Comparison of ENCODE assay signal across 2 cellular contexts in genomic region chr2:99337931-99338580, GRCh38.
TF ChIP-seq lines count a peak whose summit lies in the region.

No MANE protein-coding gene starts in this region.

TF ChIP-seq in A549, 52 proteins besides CTCF, POLR2A, EP300 and RAD21:
- TF ChIP-seq MYC (IDR thresholded peaks at IDR 0.05; ENCODE audit: borderline replicate concordance, low read length) = no peak
- no peak for TF ChIP-seq ESRRA (IDR thresholded peaks at IDR 0.05; ENCODE audit: borderline replicate concordance, low read length)
- TF ChIP-seq CBX2 (IDR thresholded peaks at IDR 0.05; ENCODE audit: borderline replicate concordance, low read depth) = no peak
- TF ChIP-seq EHMT2 (IDR thresholded peaks at IDR 0.05; ENCODE audit: low read depth) = no peak
- no peak for TF ChIP-seq JUNB (IDR thresholded peaks at IDR 0.05)
TF ChIP-seq in A549: peak in this region for 0.

TF ChIP-seq in K562, 482 proteins besides CTCF, POLR2A, EP300 and RAD21:
- TF ChIP-seq ZNF561 (CRISPR knock-in tag; conservative IDR thresholded peaks at IDR 0.05) (no peak), PRDM10 (IDR thresholded peaks at IDR 0.05; ENCODE audit: partially characterized antibody) (peak; percentile 49), CBX2 (IDR thresholded peaks at IDR 0.05; ENCODE audit: insufficient read depth, low read length, poor library complexity, severe bottlenecking) (no peak), KHSRP (IDR thresholded peaks at IDR 0.05) (no peak), NCOR1 (IDR thresholded peaks at IDR 0.05) (0 out of 2 replicates have a peak, but pooled peaks have one; percentile 10), TAF9B (IDR thresholded peaks at IDR 0.05; ENCODE audit: partially characterized antibody) (peak; percentile 33), BDP1 (IDR thresholded peaks at IDR 0.05; ENCODE audit: insufficient read depth, insufficient read length) (no peak), ZNF239 (CRISPR knock-in tag; IDR thresholded peaks at IDR 0.05) (no peak), SRSF1 (IDR thresholded peaks at IDR 0.05; ENCODE audit: low read depth, low read length) (no peak), ETV1 (tag; conservative IDR thresholded peaks at IDR 0.05; ENCODE audit: low read depth) (0 out of 2 replicates have a peak, but pooled peaks have one; percentile 13), EGR1 (conservative IDR thresholded peaks at IDR 0.05) (no peak), DPF2 (IDR thresholded peaks at IDR 0.05) (0 out of 2 replicates have a peak, but pooled peaks have one; percentile 20), HMBOX1 (IDR thresholded peaks at IDR 0.05) (0 out of 2 replicates have a peak, but pooled peaks have one; percentile 39)
- TF ChIP-seq, protein P1, sequence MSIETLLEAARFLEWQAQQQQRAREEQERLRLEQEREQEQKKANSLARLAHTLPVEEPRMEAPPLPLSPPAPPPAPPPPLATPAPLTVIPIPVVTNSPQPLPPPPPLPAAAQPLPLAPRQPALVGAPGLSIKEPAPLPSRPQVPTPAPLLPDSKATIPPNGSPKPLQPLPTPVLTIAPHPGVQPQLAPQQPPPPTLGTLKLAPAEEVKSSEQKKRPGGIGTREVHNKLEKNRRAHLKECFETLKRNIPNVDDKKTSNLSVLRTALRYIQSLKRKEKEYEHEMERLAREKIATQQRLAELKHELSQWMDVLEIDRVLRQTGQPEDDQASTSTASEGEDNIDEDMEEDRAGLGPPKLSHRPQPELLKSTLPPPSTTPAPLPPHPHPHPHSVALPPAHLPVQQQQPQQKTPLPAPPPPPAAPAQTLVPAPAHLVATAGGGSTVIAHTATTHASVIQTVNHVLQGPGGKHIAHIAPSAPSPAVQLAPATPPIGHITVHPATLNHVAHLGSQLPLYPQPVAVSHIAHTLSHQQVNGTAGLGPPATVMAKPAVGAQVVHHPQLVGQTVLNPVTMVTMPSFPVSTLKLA (conservative IDR thresholded peaks at IDR 0.05) = 0 out of 4 replicates have a peak, but pooled peaks of 1 of the 2 experiments have one; percentile 9
TF ChIP-seq in K562: peak in this region for 7.
